Comparison of ENCODE assay signal across 8 cellular contexts in genomic region chr19:51689751-51690358, GRCh38. TPM values are rescaled to one million over a fixed set of nuclear protein-coding genes. Genes with fewer than 3 reads are reported as not detected.
DNase-seq lines count a peak whose midpoint lies in the region; ATAC-seq and TF ChIP-seq lines count a peak whose summit lies in the region.

No MANE protein-coding gene starts in this region.

- 2% methylated on average over 19 of the region's 19 CpGs for WGBS in right cardiac atrium
- 1 to 3% (median 2%) methylated on average over 15 to 19 of the region's 19 CpGs for WGBS in psoas muscle, 3 donors

- H3K27me3 Mint-ChIP-seq in HFFc6 (ENCODE audit: insufficient read depth): peaks cover 5% of the 10 kb centered on the region
- H3K27me3 Mint-ChIP-seq in activated naive CD8-positive, alpha-beta T cell treated with anti-CD3 and anti-CD28 coated beads, Interleukin-2, amount 50 U/mL, for 24 hours: peaks cover 21% of the 10 kb centered on the region

- peaks cover 52% of the 10 kb centered on the region for H3K4me1 Mint-ChIP-seq in HFFc6 (ENCODE audit: low read depth)
- peaks cover 14% of the 10 kb centered on the region for H3K4me1 Mint-ChIP-seq in activated naive CD8-positive, alpha-beta T cell treated with anti-CD3 and anti-CD28 coated beads, Interleukin-2, amount 50 U/mL, for 24 hours

- no peak for DNase-seq in AG09309 (ENCODE audit: low read depth)
- DNase-seq in HFFc6: no peak
- DNase-seq in activated naive CD8-positive, alpha-beta T cell treated with anti-CD3 and anti-CD28 coated beads, Interleukin-2, amount 50 U/mL, for 24 hours: no peak
- DNase-seq in right cardiac atrium: peak; percentile 68 to 87 (median 80)
- peak; percentile 52 to 66 for DNase-seq in psoas muscle
- DNase-seq in GM13976 (ENCODE audit: low spot score): no peak

- H3K4me1 ChIP-seq in right cardiac atrium (ENCODE audit: control insufficient read depth, insufficient read depth, low read length) (peaks cover 2% of the 10 kb centered on the region), psoas muscle (peaks cover 8% of the 10 kb centered on the region)

- H3K4me3 ChIP-seq in AG09309 (ENCODE audit: control insufficient read depth, low read depth, low read length) (peak overlapping the region; percentile 92), right cardiac atrium (ENCODE audit: low read length) (peak overlapping the region; percentile 98), psoas muscle (peak overlapping the region; percentile 86)

- H3K27ac ChIP-seq in right cardiac atrium (ENCODE audit: low read length) (peak overlapping the region; percentile 90), psoas muscle (peak overlapping the region; percentile 79)

- no peaks in the 10 kb centered on the region for H3K27me3 ChIP-seq in right cardiac atrium (ENCODE audit: control insufficient read depth, insufficient read depth)
- no peaks in the 10 kb centered on the region for H3K27me3 ChIP-seq in psoas muscle (ENCODE audit: insufficient read depth in 3 of 3, low read length in 2 of 3)

- peak overlapping the region; percentile 86 for H3K27ac Mint-ChIP-seq in HFFc6
- H3K27ac Mint-ChIP-seq in activated naive CD8-positive, alpha-beta T cell treated with anti-CD3 and anti-CD28 coated beads, Interleukin-2, amount 50 U/mL, for 24 hours: peak overlapping the region; percentile 71

- H3K4me3 Mint-ChIP-seq in HFFc6: peak overlapping the region; percentile 96
- peak overlapping the region; percentile 80 for H3K4me3 Mint-ChIP-seq in activated naive CD8-positive, alpha-beta T cell treated with anti-CD3 and anti-CD28 coated beads, Interleukin-2, amount 50 U/mL, for 24 hours

- no peak for ATAC-seq in activated naive CD8-positive, alpha-beta T cell treated with anti-CD3 and anti-CD28 coated beads, Interleukin-2, amount 50 U/mL, for 24 hours
- ATAC-seq in right cardiac atrium (peak; percentile 0 to 3), psoas muscle (peak in 2 of 4 donors; percentile 13 to 24), GM21786 (IDR thresholded peaks at IDR 0.05; ENCODE audit: unreplicated experiment) (no peak), HG03521 (IDR thresholded peaks at IDR 0.05; ENCODE audit: unreplicated experiment) (no peak)

- no peaks in the 10 kb centered on the region for H3K9me3 Mint-ChIP-seq in HFFc6
- H3K9me3 Mint-ChIP-seq in activated naive CD8-positive, alpha-beta T cell treated with anti-CD3 and anti-CD28 coated beads, Interleukin-2, amount 50 U/mL, for 24 hours: peaks cover 4% of the 10 kb centered on the region

- in situ Hi-C loops in GM13976 (cut with MboI; ENCODE audit: low sequenced_read_pairs, unreplicated experiment): no loop called here

- intact Hi-C loops in right cardiac atrium (cut with DNase I): loop anchor here in 2 of 4 donors (10.0 kb wide), 2 partner anchors 95 to 115 kb away; no protein-coding TSS in a partner anchor
- intact Hi-C loops in psoas muscle (cut with DNase I): no loop called here

- no peak for TF ChIP-seq CTCF in AG09309 (IDR thresholded peaks at IDR 0.05; ENCODE audit: control insufficient read depth, insufficient read depth, low read depth, low read length, missing control alignments)
- TF ChIP-seq CTCF in HFFc6 (IDR thresholded peaks at IDR 0.05): no peak
- TF ChIP-seq CTCF in psoas muscle (IDR thresholded peaks at IDR 0.05): no peak
- no peak for TF ChIP-seq CTCF in GM13976 (IDR thresholded peaks at IDR 0.05; ENCODE audit: borderline replicate concordance, control extremely low read depth, extremely low read depth, insufficient read depth, missing control alignments)

- H3K36me3 Mint-ChIP-seq in HFFc6 (ENCODE audit: low read depth): peaks cover 18% of the 10 kb centered on the region
- peaks cover 2% of the 10 kb centered on the region for H3K36me3 Mint-ChIP-seq in activated naive CD8-positive, alpha-beta T cell treated with anti-CD3 and anti-CD28 coated beads, Interleukin-2, amount 50 U/mL, for 24 hours (ENCODE audit: low read depth)

- peaks cover 0 to 14% of the 10 kb centered on the region in 2 donors for H3K36me3 ChIP-seq in psoas muscle (ENCODE audit: insufficient read depth in 1 of 2, low read depth in 1 of 2)

- H3K9me3 ChIP-seq in right cardiac atrium (ENCODE audit: control insufficient read depth, low read length): no peaks in the 10 kb centered on the region
- H3K9me3 ChIP-seq in psoas muscle: no peaks in the 10 kb centered on the region

RNA-seq across cellular contexts. Expression of gene SPACA6, which starts 3.3 kb away (rescaled TPM):
- 10 to 100 TPM; 12.2 to 14.9 (median 13.3) TPM for total RNA-seq in HFFc6 (2021; fragmentation: NEBNext Ultra II Directional; extraction: Animal tissue kit (Norgen Biotek cat#: 25700))
- 10 to 100 TPM; 15.4 to 25.7 (median 17.2) TPM for total RNA-seq in right cardiac atrium
- polyA plus RNA-seq in right cardiac atrium: 15.0 TPM
- 1 to 10 TPM; 2.9 to 4.2 (median 3.5) TPM for total RNA-seq in psoas muscle
- polyA plus RNA-seq in psoas muscle: 1 to 10 TPM; 1.5 to 5.2 (median 2.1) TPM

RNA-seq across cellular contexts. Expression of gene HAS1, which starts 33.9 kb away (rescaled TPM):
- total RNA-seq in HFFc6 (2021; fragmentation: NEBNext Ultra II Directional; extraction: Animal tissue kit (Norgen Biotek cat#: 25700)): not detected
- total RNA-seq in right cardiac atrium: 1 to 10 TPM in 3 of 4 donors, under 1 TPM in 1; 0.40 to 1.2 (median 1.1) TPM
- 1.7 TPM for polyA plus RNA-seq in right cardiac atrium
- total RNA-seq in psoas muscle: under 1 TPM in 2 of 4 donors, not detected in 2; 0.32 to 0.46 TPM
- under 1 TPM; 0.04 to 0.25 (median 0.04) TPM for polyA plus RNA-seq in psoas muscle

RNA-seq across cellular contexts. Expression of gene SIGLEC14, which starts 43.2 kb away (rescaled TPM):
- total RNA-seq in HFFc6 (2021; fragmentation: NEBNext Ultra II Directional; extraction: Animal tissue kit (Norgen Biotek cat#: 25700)): not detected
- total RNA-seq in right cardiac atrium (1 to 10 TPM; 1.7 to 5.5 (median 3.8) TPM), psoas muscle (1 to 10 TPM in 3 of 4 donors, under 1 TPM in 1; 0.93 to 1.9 (median 1.1) TPM)
- polyA plus RNA-seq in right cardiac atrium (0.75 TPM), psoas muscle (under 1 TPM; 0.07 to 0.49 (median 0.10) TPM)

RNA-seq across cellular contexts. Expression of gene SIGLEC5, which starts 59.7 kb away (rescaled TPM):
- not detected for total RNA-seq in HFFc6 (2021; fragmentation: NEBNext Ultra II Directional; extraction: Animal tissue kit (Norgen Biotek cat#: 25700))
- total RNA-seq in right cardiac atrium (1 to 10 TPM in 1 of 4 donors, under 1 TPM in 2, not detected in 1; 0.20 to 1.2 (median 0.88) TPM), psoas muscle (under 1 TPM in 2 of 4 donors, not detected in 2; 0.56 to 0.65 TPM)
- polyA plus RNA-seq in right cardiac atrium (not detected), psoas muscle (under 1 TPM in 1 of 3 donors, not detected in 2; 0.01 TPM)

Comparison
In these comparisons a context has a peak if more than half of its experiments do, and no peak if none do; other contexts are left out.
1. DNase-seq: peak in right cardiac atrium (3 of 3) and psoas muscle (2 of 2); none in AG09309 (single experiment), HFFc6 (single experiment), activated naive CD8-positive, alpha-beta T cell treated with anti-CD3 and anti-CD28 coated beads, Interleukin-2, amount 50 U/mL, for 24 hours (single experiment) and GM13976 (single experiment).
2. ATAC-seq: peak in right cardiac atrium (2 of 2); none in activated naive CD8-positive, alpha-beta T cell treated with anti-CD3 and anti-CD28 coated beads, Interleukin-2, amount 50 U/mL, for 24 hours (single experiment), GM21786 (single experiment) and HG03521 (single experiment).
3. Peak in every context shown above with its lines, with median percentiles within 50 percentile points of each other: H3K4me3 ChIP-seq.